ENCODE assay signal across 1 cellular context in genomic region chr19:9791552-9792181, GRCh38.
TF ChIP-seq lines count a peak whose summit lies in the region.

No MANE protein-coding gene starts in this region.

TF ChIP-seq in HEK293, 187 proteins besides CTCF, POLR2A, EP300 and RAD21 (continued from another document):
- TF ChIP-seq TSHZ1 (tag by site-specific recombination; IDR thresholded peaks at IDR 0.05; ENCODE audit: borderline replicate concordance) (no peak), ZNF394 (tag by site-specific recombination; IDR thresholded peaks at IDR 0.05; ENCODE audit: borderline replicate concordance) (no peak; the same call in 1 of the 2 replicates), ZNF701 (tag by site-specific recombination; IDR thresholded peaks at IDR 0.05) (no peak), ZNF704 (tag by site-specific recombination; IDR thresholded peaks at IDR 0.05) (no peak), GLIS1 (tag by site-specific recombination; IDR thresholded peaks at IDR 0.05) (peak; percentile 44; the same call in 1 of the 2 replicates), KLF9 (tag by site-specific recombination; IDR thresholded peaks at IDR 0.05; ENCODE audit: low read depth) (peak; percentile 55), ZBTB26 (tag by site-specific recombination; optimal IDR thresholded peaks at IDR 0.05) (peak; percentile 17), ZSCAN16 (tag by site-specific recombination; IDR thresholded peaks at IDR 0.05) (no peak), PATZ1 (tag by site-specific recombination; IDR thresholded peaks at IDR 0.05) (peak; percentile 9; the same call in 1 of the 2 replicates), ZNF16 (tag by site-specific recombination; IDR thresholded peaks at IDR 0.05; ENCODE audit: low read depth) (no peak), ZNF639 (tag by site-specific recombination; IDR thresholded peaks at IDR 0.05) (no peak), OSR2 (tag by site-specific recombination; IDR thresholded peaks at IDR 0.05) (no peak), ZNF596 (tag by site-specific recombination; IDR thresholded peaks at IDR 0.05) (no peak), FEZF1 (tag by site-specific recombination; IDR thresholded peaks at IDR 0.05) (no peak), ZFHX2 (tag by site-specific recombination; conservative IDR thresholded peaks at IDR 0.05) (peak; percentile 79), ZNF10 (tag by site-specific recombination; IDR thresholded peaks at IDR 0.05) (no peak), ZNF837 (tag by site-specific recombination; IDR thresholded peaks at IDR 0.05) (no peak)
